In genomic region chr11:126277322-126277721, GRCh38 we compare ENCODE assay signal across 27 cellular contexts.
"Had no signal": no experiment of that assay in that cellular context is flagged by ENCODE, and none has a peak within 500 bp of the region (broad histone marks: within the 10 kb centered on the region; RNA-seq: fewer than 3 reads in every experiment).

No MANE protein-coding gene starts in this region.

- H3K27me3 Mint-ChIP-seq: memory B cell; naive thymus-derived CD4-positive, alpha-beta T cell; stimulated activated memory B cell treated with anti-CD40 and anti-IgM and Interleukin-4, amounts not matched to agents 10 μg/mL and 1 μg/mL and 100 μg/mL, for 72 hours had no signal

- H3K9me3 Mint-ChIP-seq: immature natural killer cell; memory B cell; mesothelial cell of epicardium; naive thymus-derived CD4-positive, alpha-beta T cell; nephron; neural progenitor cell; stimulated activated memory B cell treated with anti-CD40 and anti-IgM and Interleukin-4, amounts not matched to agents 10 μg/mL and 1 μg/mL and 100 μg/mL, for 72 hours had no signal

- H3K4me3 Mint-ChIP-seq: immature natural killer cell; memory B cell; mesothelial cell of epicardium; naive thymus-derived CD4-positive, alpha-beta T cell; nephron; neural progenitor cell; stimulated activated memory B cell treated with anti-CD40 and anti-IgM and Interleukin-4, amounts not matched to agents 10 μg/mL and 1 μg/mL and 100 μg/mL, for 72 hours had no signal

- H3K27ac Mint-ChIP-seq: immature natural killer cell; memory B cell; mesothelial cell of epicardium; nephron; neural progenitor cell; stimulated activated memory B cell treated with anti-CD40 and anti-IgM and Interleukin-4, amounts not matched to agents 10 μg/mL and 1 μg/mL and 100 μg/mL, for 72 hours had no signal

- ATAC-seq: foreskin keratinocyte; gastroesophageal sphincter; left colon; left ventricle myocardium superior; naive thymus-derived CD4-positive, alpha-beta T cell; psoas muscle; right cardiac atrium; stimulated activated memory B cell treated with anti-CD40 and anti-IgM and Interleukin-4, amounts not matched to agents 10 μg/mL and 1 μg/mL and 100 μg/mL, for 72 hours; stimulated activated naive CD8-positive, alpha-beta T cell treated with anti-CD3 and anti-CD28 coated beads, Interleukin-15, Interleukin-2, amounts not matched to agents 100 U/mL and 50 U/mL, for 24 hours; upper lobe of right lung had no signal

- DNase-seq: dermis blood vessel endothelial cell; effector memory CD4-positive, alpha-beta T cell; foreskin keratinocyte; hypothalamus; immature natural killer cell; islet precursor cell; kidney glomerular epithelial cell; left colon; left ventricle myocardium superior; naive thymus-derived CD4-positive, alpha-beta T cell; nucleus accumbens; psoas muscle; right cardiac atrium; spleen; stimulated activated CD4-positive, alpha-beta T cell treated with anti-CD3 and anti-CD28 coated beads, Interleukin-4, amount 100 ng/mL, for 4 hours; stimulated activated naive CD8-positive, alpha-beta T cell treated with anti-CD3 and anti-CD28 coated beads, Interleukin-15, Interleukin-2, amounts not matched to agents 100 U/mL and 50 U/mL, for 24 hours; substantia nigra; testis; tibial artery; upper lobe of right lung; uterus had no signal
